ENCODE assay signal across 8 cellular contexts in the genomic region with DNA sequence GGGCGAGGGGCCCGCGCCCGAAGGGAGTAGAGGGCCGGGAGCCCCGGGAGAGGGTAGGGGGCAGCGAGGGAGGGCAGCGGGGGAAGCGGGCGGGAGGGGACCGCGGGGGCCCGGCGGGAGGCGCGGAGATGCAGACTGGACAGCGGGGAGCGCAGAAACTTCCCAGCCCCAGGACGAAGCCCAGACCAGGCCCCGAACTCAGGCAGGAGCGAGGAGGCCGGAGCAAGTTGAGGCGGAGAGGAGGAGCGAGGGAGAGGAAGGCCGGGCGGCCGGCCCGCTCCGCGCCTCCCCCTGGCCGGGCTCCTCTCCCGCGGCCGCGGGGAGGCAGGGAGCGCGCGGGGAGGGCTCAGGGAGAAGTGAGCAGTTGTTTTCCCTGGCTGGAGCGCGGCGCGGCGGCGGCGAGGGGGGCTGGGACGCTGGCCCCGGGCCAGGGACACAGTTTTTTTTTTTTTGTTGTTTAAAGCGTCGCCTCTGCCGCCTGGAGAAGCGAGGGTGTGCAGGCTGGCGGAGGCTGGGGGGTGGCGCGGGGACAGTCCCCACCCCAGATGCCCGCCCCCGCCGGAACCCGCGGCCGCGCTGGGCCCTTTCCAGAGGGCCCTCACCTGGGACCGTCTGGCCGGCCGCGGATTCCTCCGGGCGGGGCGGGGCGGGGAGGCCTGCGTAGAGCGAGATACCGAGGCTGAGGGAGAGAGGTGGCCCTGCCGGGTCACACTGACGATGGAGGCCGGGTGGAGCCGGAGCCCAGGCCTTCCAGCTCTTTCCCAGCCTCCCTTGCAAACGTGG. TPM values are rescaled to one million over a fixed set of nuclear protein-coding genes. Genes with fewer than 3 reads are reported as not detected.
DNase-seq lines count a peak whose midpoint lies in the region; TF ChIP-seq lines count a peak whose summit lies in the region.

A gene (minus strand): TSS at position 358 of the 783 bp plus-strand sequence. CDS start 400 bp downstream, outside the sequence.

- peak in 1 of 2 donors; percentile 39 for TF ChIP-seq POLR2A in tibial nerve (IDR thresholded peaks at IDR 0.05)

- WGBS in tibial nerve, 2 donors = 1% methylated on average over 66 of the region's 77 CpGs

- peak within 1 kb of the TSS; percentile 71 for H3K27ac Mint-ChIP-seq in activated T-helper 2 cell treated with anti-CD3 and anti-CD28 coated beads, Interferon-gamma antibody, Interleukin-2, Interleukin-4, amounts not matched to agents 10 μg/mL and 5 μg/mL and 100 μg/mL, durations not matched to agents 14 hours and 24 hours and 36 hours

- no peaks in the 10 kb centered on the region for H3K27me3 ChIP-seq in tibial nerve

- intact Hi-C loops in activated T-helper 2 cell treated with anti-CD3 and anti-CD28 coated beads, Interferon-gamma antibody, Interleukin-2, Interleukin-4, amounts not matched to agents 10 μg/mL and 5 μg/mL and 100 μg/mL, durations not matched to agents 14 hours and 24 hours and 36 hours (cut with micrococcal nuclease) = no loop called here

- DNase-seq in activated T-cell treated with anti-CD3 and anti-CD28 coated beads, Interleukin-2, amount 50 U/mL, for 1 hour = peak; percentile 54
- no peak for DNase-seq in activated T-cell treated with anti-CD3 and anti-CD28 coated beads for 4 hours
- peak; percentile 32 for DNase-seq in NCI-H2196 treated with DMSO at 0.1 percent for 48 hours (lab: John Stamatoyannopoulos, UW; ENCODE audit: unreplicated experiment)
- no peak for DNase-seq in activated T-helper 2 cell treated with anti-CD3 and anti-CD28 coated beads, Interferon-gamma antibody, Interleukin-2, Interleukin-4, amounts not matched to agents 10 μg/mL and 5 μg/mL and 100 μg/mL, durations not matched to agents 14 hours and 24 hours and 36 hours (ENCODE audit: low spot score)
- peak; percentile 82 for DNase-seq in fibroblast of gingiva (ENCODE audit: low read depth)
- DNase-seq in mucosa of gallbladder (ENCODE audit: low spot score) = peak; percentile 76
- peak; percentile 70 to 80 for DNase-seq in tibial nerve (ENCODE audit: low spot score in 2 of 2)
- no peak for DNase-seq in SK-N-DZ (ENCODE audit: low spot score)

- peak within 1 kb of the TSS; percentile 95 to 98 (median 98) for H3K27ac ChIP-seq in tibial nerve

- peaks cover 0 to 10% (median 0%) of the 10 kb centered on the region in 3 donors for H3K36me3 ChIP-seq in tibial nerve

- H3K27me3 Mint-ChIP-seq in activated T-helper 2 cell treated with anti-CD3 and anti-CD28 coated beads, Interferon-gamma antibody, Interleukin-2, Interleukin-4, amounts not matched to agents 10 μg/mL and 5 μg/mL and 100 μg/mL, durations not matched to agents 14 hours and 24 hours and 36 hours (ENCODE audit: low read depth) = no peaks in the 10 kb centered on the region

- no peaks in the 10 kb centered on the region for H3K9me3 ChIP-seq in tibial nerve

- H3K4me1 ChIP-seq in tibial nerve = peaks cover 0 to 72% (median 64%) of the 10 kb centered on the region in 4 donors

- H3K4me3 ChIP-seq in tibial nerve = peak within 1 kb of the TSS; percentile 55 to 64 (median 60)

- no peaks in the 10 kb centered on the region for H3K9me3 Mint-ChIP-seq in activated T-helper 2 cell treated with anti-CD3 and anti-CD28 coated beads, Interferon-gamma antibody, Interleukin-2, Interleukin-4, amounts not matched to agents 10 μg/mL and 5 μg/mL and 100 μg/mL, durations not matched to agents 14 hours and 24 hours and 36 hours

- TF ChIP-seq CTCF in tibial nerve (IDR thresholded peaks at IDR 0.05) = peak in 1 of 5 experiments; percentile 28

- H3K4me1 Mint-ChIP-seq in activated T-helper 2 cell treated with anti-CD3 and anti-CD28 coated beads, Interferon-gamma antibody, Interleukin-2, Interleukin-4, amounts not matched to agents 10 μg/mL and 5 μg/mL and 100 μg/mL, durations not matched to agents 14 hours and 24 hours and 36 hours (ENCODE audit: low read depth) = peaks cover 43% of the 10 kb centered on the region

- H3K36me3 Mint-ChIP-seq in activated T-helper 2 cell treated with anti-CD3 and anti-CD28 coated beads, Interferon-gamma antibody, Interleukin-2, Interleukin-4, amounts not matched to agents 10 μg/mL and 5 μg/mL and 100 μg/mL, durations not matched to agents 14 hours and 24 hours and 36 hours (ENCODE audit: low read depth) = no peaks in the 10 kb centered on the region

- peak; percentile 25 to 82 for TF ChIP-seq EP300 in tibial nerve (IDR thresholded peaks at IDR 0.05)

- peak within 1 kb of the TSS; percentile 82 for H3K4me3 Mint-ChIP-seq in activated T-helper 2 cell treated with anti-CD3 and anti-CD28 coated beads, Interferon-gamma antibody, Interleukin-2, Interleukin-4, amounts not matched to agents 10 μg/mL and 5 μg/mL and 100 μg/mL, durations not matched to agents 14 hours and 24 hours and 36 hours (ENCODE audit: low read depth)

RNA-seq across cellular contexts. Expression of the gene that starts here (rescaled TPM):
- 85.3 and 86.4 TPM in 2 replicates for total RNA-seq in activated T-helper 2 cell treated with anti-CD3 and anti-CD28 coated beads, Interferon-gamma antibody, Interleukin-2, Interleukin-4, amounts not matched to agents 10 μg/mL and 5 μg/mL and 100 μg/mL, durations not matched to agents 14 hours and 24 hours and 36 hours
- 257 TPM for total RNA-seq in mucosa of gallbladder
- total RNA-seq in tibial nerve = 100 to 1,000 TPM; 236 to 476 (median 386) TPM
- 7.7 and 11.5 TPM in 2 replicates for polyA plus RNA-seq in SK-N-DZ (2014; cell fraction: cytosol; rRNA removed)
- 41.4 and 60.9 TPM in 2 replicates for polyA plus RNA-seq in SK-N-DZ (2014; cell fraction: nucleus; rRNA removed)

Comparison
In these comparisons a context has a peak if more than half of its experiments do, and no peak if none do; other contexts are left out.
1. DNase-seq: peak in activated T-cell treated with anti-CD3 and anti-CD28 coated beads, Interleukin-2, amount 50 U/mL, for 1 hour (single experiment), NCI-H2196 treated with DMSO at 0.1 percent for 48 hours (single experiment), fibroblast of gingiva (single experiment), mucosa of gallbladder (single experiment) and tibial nerve (2 of 2); none in activated T-cell treated with anti-CD3 and anti-CD28 coated beads for 4 hours (single experiment), activated T-helper 2 cell treated with anti-CD3 and anti-CD28 coated beads, Interferon-gamma antibody, Interleukin-2, Interleukin-4, amounts not matched to agents 10 μg/mL and 5 μg/mL and 100 μg/mL, durations not matched to agents 14 hours and 24 hours and 36 hours (single experiment) and SK-N-DZ (single experiment).